Comparison of ENCODE assay signal across 27 cellular contexts in the genomic region with DNA sequence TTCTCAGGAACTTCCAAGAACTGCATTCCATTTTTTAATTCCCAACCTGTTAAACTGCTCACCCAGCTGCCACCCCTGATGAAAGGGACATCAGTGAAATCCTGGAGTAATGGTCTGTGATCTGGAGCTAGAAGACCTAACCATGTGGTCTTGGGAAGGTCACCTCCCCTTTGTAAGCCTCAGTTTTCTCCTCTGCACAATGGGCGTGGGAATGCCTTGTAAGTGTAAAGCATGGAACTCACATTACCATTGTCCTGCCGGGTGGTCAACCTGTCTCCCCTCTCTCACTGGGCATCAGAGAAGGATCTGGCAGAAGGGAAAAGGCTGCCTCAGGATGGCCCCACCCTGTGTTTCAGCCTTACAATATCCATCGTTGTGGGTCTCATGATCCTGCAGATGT.
"Had no signal": no experiment of that assay in that cellular context is flagged by ENCODE, and none has a peak within 500 bp of the region (broad histone marks: within the 10 kb centered on the region; RNA-seq: fewer than 3 reads in every experiment).

No MANE protein-coding gene starts in this region.

- H3K9me3 ChIP-seq: lower lobe of right lung, neutrophil, psoas muscle, right atrium auricular region, sigmoid colon, suprapubic skin, thoracic aorta, uterus had no signal

- FAIRE-seq: keratinocyte, small intestine had no signal

- H3K27ac ChIP-seq: neural progenitor cell, neutrophil, psoas muscle, sigmoid colon, suprapubic skin, thoracic aorta, tibial artery had no signal

- H3K4me3 ChIP-seq: lower lobe of right lung, neural progenitor cell, psoas muscle, right atrium auricular region, sigmoid colon, spleen, suprapubic skin, thoracic aorta, tibial artery, uterus had no signal

- H3K9ac ChIP-seq: neural progenitor cell, parathyroid adenoma had no signal

- H2AFZ ChIP-seq: neural progenitor cell, parathyroid adenoma had no signal

- H3K4me2 ChIP-seq: neural progenitor cell had no signal

- H3K4me1 ChIP-seq: neural progenitor cell, parathyroid adenoma, sigmoid colon, tibial artery, uterus had no signal

- ATAC-seq: lower lobe of right lung; natural killer cell; psoas muscle; stimulated activated effector memory CD8-positive, alpha-beta T cell treated with anti-CD3 and anti-CD28 coated beads, Interleukin-12 subunit alpha, Interleukin-12 subunit beta, amount 100 ng/mL, for 72 hours had no signal

- H3K27me3 ChIP-seq: neural progenitor cell, neutrophil, right atrium auricular region, sigmoid colon, spleen, suprapubic skin, tibial artery, uterus had no signal

- DNase-seq: hippocampal formation; kidney glomerular epithelial cell; left cardiac atrium; lower lobe of right lung; mammary epithelial cell; mesenchymal stem cell; naive B cell; natural killer cell; nephron progenitor cell; occipital lobe; psoas muscle; sigmoid colon; small intestine; spleen; stimulated activated CD4-positive, alpha-beta T cell treated with anti-CD3 and anti-CD28 coated beads, Interleukin-4, amount 100 ng/mL, for 24 hours; stimulated activated naive CD4-positive, alpha-beta T cell; tibial artery; trophoblast cell; uterus had no signal

- H3K79me2 ChIP-seq: parathyroid adenoma had no signal

- H3K36me3 ChIP-seq: neural progenitor cell, uterus had no signal
